Comparison of ENCODE assay signal across 12 cellular contexts in genomic region chr2:195560209-195560907, GRCh38.
DNase-seq lines count a peak whose midpoint lies in the region; ATAC-seq and TF ChIP-seq lines count a peak whose summit lies in the region.
"Had no signal": no experiment of that assay in that cellular context is flagged by ENCODE, and none has a peak within 500 bp of the region (broad histone marks: within the 10 kb centered on the region; RNA-seq: fewer than 3 reads in every experiment).

No MANE protein-coding gene starts in this region.

- no peak overlapping the region for H3K4me3 ChIP-seq in AG10803 (ENCODE audit: low read length)
- H3K4me3 ChIP-seq in suprapubic skin, result no peak overlapping the region
- H3K4me3 ChIP-seq: thoracic aorta had no signal

- H3K4me1 Mint-ChIP-seq in HFFc6 (ENCODE audit: low read depth) (peaks cover 57% of the 10 kb centered on the region), memory B cell (peaks cover 41% of the 10 kb centered on the region)
- peaks cover 58% of the 10 kb centered on the region for H3K4me1 Mint-ChIP-seq in activated T-helper 2 cell treated with anti-CD3 and anti-CD28 coated beads, Interferon-gamma antibody, Interleukin-2, Interleukin-4, amounts not matched to agents 10 μg/mL and 5 μg/mL and 100 μg/mL, durations not matched to agents 14 hours and 24 hours and 36 hours (ENCODE audit: low read depth)

- H3K27ac Mint-ChIP-seq in HFFc6 (peak overlapping the region; percentile 93), memory B cell (peak overlapping the region; percentile 91)
- peak overlapping the region; percentile 90 for H3K27ac Mint-ChIP-seq in activated T-helper 2 cell treated with anti-CD3 and anti-CD28 coated beads, Interferon-gamma antibody, Interleukin-2, Interleukin-4, amounts not matched to agents 10 μg/mL and 5 μg/mL and 100 μg/mL, durations not matched to agents 14 hours and 24 hours and 36 hours

- no peaks in the 10 kb centered on the region for H3K9me3 ChIP-seq in suprapubic skin
- H3K9me3 ChIP-seq: thoracic aorta had no signal

- no peak for TF ChIP-seq POLR2A in suprapubic skin (IDR thresholded peaks at IDR 0.05)

- no peaks in the 10 kb centered on the region for H3K36me3 ChIP-seq in suprapubic skin
- H3K36me3 ChIP-seq: thoracic aorta had no signal

- H3K4me1 ChIP-seq in suprapubic skin, result peaks cover 12% of the 10 kb centered on the region
- H3K4me1 ChIP-seq: parathyroid adenoma had no signal

- intact Hi-C loops in activated T-helper 2 cell treated with anti-CD3 and anti-CD28 coated beads, Interferon-gamma antibody, Interleukin-2, Interleukin-4, amounts not matched to agents 10 μg/mL and 5 μg/mL and 100 μg/mL, durations not matched to agents 14 hours and 24 hours and 36 hours (cut with micrococcal nuclease), result loop anchor here (5.0 kb wide), 2 partner anchors 198 to 602 kb away; no protein-coding TSS in a partner anchor

- TF ChIP-seq EP300 in suprapubic skin (IDR thresholded peaks at IDR 0.05), result no peak

- H3K27me3 ChIP-seq in suprapubic skin, result no peaks in the 10 kb centered on the region

- TF ChIP-seq CTCF in AG10803 (conservative IDR thresholded peaks at IDR 0.05; ENCODE audit: low read length) (no peak), HFFc6 (IDR thresholded peaks at IDR 0.05) (no peak), suprapubic skin (IDR thresholded peaks at IDR 0.05) (no peak)

- H3K36me3 Mint-ChIP-seq in HFFc6 (ENCODE audit: low read depth), result no peaks in the 10 kb centered on the region
- H3K36me3 Mint-ChIP-seq in activated T-helper 2 cell treated with anti-CD3 and anti-CD28 coated beads, Interferon-gamma antibody, Interleukin-2, Interleukin-4, amounts not matched to agents 10 μg/mL and 5 μg/mL and 100 μg/mL, durations not matched to agents 14 hours and 24 hours and 36 hours (ENCODE audit: low read depth), result peaks cover 3% of the 10 kb centered on the region
- peaks cover 1% of the 10 kb centered on the region for H3K36me3 Mint-ChIP-seq in memory B cell

- WGBS in suprapubic skin, result 75% methylated on average over 10 of the region's 10 CpGs

- ATAC-seq in memory B cell (ENCODE audit: low read depth) (no peak), GM18868 (IDR thresholded peaks at IDR 0.05; ENCODE audit: unreplicated experiment) (no peak), GM21515 (IDR thresholded peaks at IDR 0.05; ENCODE audit: unreplicated experiment) (no peak)

- H3K4me3 Mint-ChIP-seq in HFFc6, result peak overlapping the region; percentile 57; the same call in 1 of the 2 replicates
- peak overlapping the region; percentile 56 for H3K4me3 Mint-ChIP-seq in activated T-helper 2 cell treated with anti-CD3 and anti-CD28 coated beads, Interferon-gamma antibody, Interleukin-2, Interleukin-4, amounts not matched to agents 10 μg/mL and 5 μg/mL and 100 μg/mL, durations not matched to agents 14 hours and 24 hours and 36 hours (ENCODE audit: low read depth)
- peak overlapping the region; percentile 87 for H3K4me3 Mint-ChIP-seq in memory B cell

- no peaks in the 10 kb centered on the region for H3K9me3 Mint-ChIP-seq in HFFc6
- peaks cover 7% of the 10 kb centered on the region for H3K9me3 Mint-ChIP-seq in activated T-helper 2 cell treated with anti-CD3 and anti-CD28 coated beads, Interferon-gamma antibody, Interleukin-2, Interleukin-4, amounts not matched to agents 10 μg/mL and 5 μg/mL and 100 μg/mL, durations not matched to agents 14 hours and 24 hours and 36 hours
- no peaks in the 10 kb centered on the region for H3K9me3 Mint-ChIP-seq in memory B cell

- H3K27ac ChIP-seq in suprapubic skin, result no peak overlapping the region
- H3K27ac ChIP-seq: parathyroid adenoma, thoracic aorta had no signal

- peak; percentile 33 for DNase-seq in AG10803 (ENCODE audit: low read depth)
- DNase-seq in HFFc6, result no peak
- DNase-seq in activated T-helper 2 cell treated with anti-CD3 and anti-CD28 coated beads, Interferon-gamma antibody, Interleukin-2, Interleukin-4, amounts not matched to agents 10 μg/mL and 5 μg/mL and 100 μg/mL, durations not matched to agents 14 hours and 24 hours and 36 hours (ENCODE audit: low spot score), result no peak
- no peak for DNase-seq in memory B cell (ENCODE audit: low spot score in 2 of 2)
- DNase-seq in suprapubic skin (ENCODE audit: low spot score in 2 of 2), result no peak
- no peak for DNase-seq in NCI-H748 treated with DMSO at 0.1 percent for 48 hours (lab: John Stamatoyannopoulos, UW)
- DNase-seq: left cardiac atrium, NCI-H1417 had no signal

- H3K27me3 Mint-ChIP-seq in HFFc6 (ENCODE audit: insufficient read depth), result no peaks in the 10 kb centered on the region; the same call in 1 of the 2 replicates
- no peaks in the 10 kb centered on the region for H3K27me3 Mint-ChIP-seq in activated T-helper 2 cell treated with anti-CD3 and anti-CD28 coated beads, Interferon-gamma antibody, Interleukin-2, Interleukin-4, amounts not matched to agents 10 μg/mL and 5 μg/mL and 100 μg/mL, durations not matched to agents 14 hours and 24 hours and 36 hours (ENCODE audit: low read depth)
- no peaks in the 10 kb centered on the region for H3K27me3 Mint-ChIP-seq in memory B cell
